In the genomic region with DNA sequence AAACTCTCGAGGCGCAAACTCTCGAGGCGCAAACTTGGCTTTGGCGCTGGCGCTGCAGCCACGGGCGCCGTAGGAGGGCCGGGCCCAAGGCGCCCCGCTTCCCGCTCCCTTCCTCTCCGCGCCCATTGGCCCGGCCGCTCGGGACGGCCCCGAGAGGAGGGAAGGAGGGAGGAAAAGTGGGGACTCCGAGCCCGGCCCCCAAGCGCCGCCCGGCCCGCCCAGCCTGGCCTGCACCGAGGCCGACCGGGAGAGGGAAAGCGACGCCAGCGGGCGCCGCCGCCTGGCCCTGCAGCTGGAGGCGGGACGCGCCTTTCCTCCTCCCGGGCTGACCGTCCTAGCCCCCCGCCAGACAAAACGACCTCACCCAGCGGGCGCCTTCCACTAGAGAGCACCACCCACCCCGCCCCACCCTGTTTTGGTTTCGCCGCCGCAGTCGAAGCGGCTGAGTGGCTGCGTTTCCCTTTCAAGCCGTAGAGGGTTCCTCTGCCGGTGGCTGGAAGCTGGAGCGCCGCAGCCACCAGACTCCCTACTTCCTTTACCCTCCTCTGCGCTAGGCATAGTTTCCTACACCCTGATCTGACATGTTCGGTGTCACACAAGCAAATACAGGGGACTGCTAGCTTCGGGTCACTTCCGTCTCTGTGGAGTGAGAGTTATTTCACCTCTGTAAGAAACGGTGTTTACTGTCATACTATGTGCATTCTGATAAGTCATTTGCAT, we compare ENCODE assay signal across 1 cellular context.
A peak's percentile ranks its signal among the peaks of the same experiment; 100 is the strongest.
TF ChIP-seq lines count a peak whose summit lies in the region.

A gene with protein sequence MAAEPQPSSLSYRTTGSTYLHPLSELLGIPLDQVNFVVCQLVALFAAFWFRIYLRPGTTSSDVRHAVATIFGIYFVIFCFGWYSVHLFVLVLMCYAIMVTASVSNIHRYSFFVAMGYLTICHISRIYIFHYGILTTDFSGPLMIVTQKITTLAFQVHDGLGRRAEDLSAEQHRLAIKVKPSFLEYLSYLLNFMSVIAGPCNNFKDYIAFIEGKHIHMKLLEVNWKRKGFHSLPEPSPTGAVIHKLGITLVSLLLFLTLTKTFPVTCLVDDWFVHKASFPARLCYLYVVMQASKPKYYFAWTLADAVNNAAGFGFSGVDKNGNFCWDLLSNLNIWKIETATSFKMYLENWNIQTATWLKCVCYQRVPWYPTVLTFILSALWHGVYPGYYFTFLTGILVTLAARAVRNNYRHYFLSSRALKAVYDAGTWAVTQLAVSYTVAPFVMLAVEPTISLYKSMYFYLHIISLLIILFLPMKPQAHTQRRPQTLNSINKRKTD (minus strand): TSS at position 78 of the 720 bp plus-strand sequence. CDS start 235 bp downstream, outside the sequence.

TF ChIP-seq in HepG2, 621 proteins besides CTCF, POLR2A, EP300 and RAD21 (continued from another document and continues in another):
- TF ChIP-seq, protein P1, sequence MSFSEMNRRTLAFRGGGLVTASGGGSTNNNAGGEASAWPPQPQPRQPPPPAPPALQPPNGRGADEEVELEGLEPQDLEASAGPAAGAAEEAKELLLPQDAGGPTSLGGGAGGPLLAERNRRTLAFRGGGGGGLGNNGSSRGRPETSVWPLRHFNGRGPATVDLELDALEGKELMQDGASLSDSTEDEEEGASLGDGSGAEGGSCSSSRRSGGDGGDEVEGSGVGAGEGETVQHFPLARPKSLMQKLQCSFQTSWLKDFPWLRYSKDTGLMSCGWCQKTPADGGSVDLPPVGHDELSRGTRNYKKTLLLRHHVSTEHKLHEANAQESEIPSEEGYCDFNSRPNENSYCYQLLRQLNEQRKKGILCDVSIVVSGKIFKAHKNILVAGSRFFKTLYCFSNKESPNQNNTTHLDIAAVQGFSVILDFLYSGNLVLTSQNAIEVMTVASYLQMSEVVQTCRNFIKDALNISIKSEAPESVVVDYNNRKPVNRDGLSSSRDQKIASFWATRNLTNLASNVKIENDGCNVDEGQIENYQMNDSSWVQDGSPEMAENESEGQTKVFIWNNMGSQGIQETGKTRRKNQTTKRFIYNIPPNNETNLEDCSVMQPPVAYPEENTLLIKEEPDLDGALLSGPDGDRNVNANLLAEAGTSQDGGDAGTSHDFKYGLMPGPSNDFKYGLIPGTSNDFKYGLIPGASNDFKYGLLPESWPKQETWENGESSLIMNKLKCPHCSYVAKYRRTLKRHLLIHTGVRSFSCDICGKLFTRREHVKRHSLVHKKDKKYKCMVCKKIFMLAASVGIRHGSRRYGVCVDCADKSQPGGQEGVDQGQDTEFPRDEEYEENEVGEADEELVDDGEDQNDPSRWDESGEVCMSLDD (CRISPR knock-in tag; IDR thresholded peaks at IDR 0.05; ENCODE audit: borderline replicate concordance): no peak
- TF ChIP-seq REPIN1 (CRISPR knock-in tag; IDR thresholded peaks at IDR 0.05; ENCODE audit: borderline replicate concordance, low read depth): 0 out of 2 replicates have a peak, but pooled peaks have one; percentile 35
- TF ChIP-seq ZNF660 (CRISPR knock-in tag; IDR thresholded peaks at IDR 0.05; ENCODE audit: borderline replicate concordance, low read depth): no peak
- TF ChIP-seq RARA (CRISPR knock-in tag; IDR thresholded peaks at IDR 0.05): no peak
- no peak for TF ChIP-seq ZNF124 (CRISPR knock-in tag; IDR thresholded peaks at IDR 0.05)
- no peak for TF ChIP-seq ZNF737 (CRISPR knock-in tag; IDR thresholded peaks at IDR 0.05; ENCODE audit: borderline replicate concordance)
- TF ChIP-seq KLF16 (CRISPR knock-in tag; IDR thresholded peaks at IDR 0.05): no peak
- TF ChIP-seq ZBTB8A (CRISPR knock-in tag; IDR thresholded peaks at IDR 0.05; ENCODE audit: borderline replicate concordance, low read depth): no peak
- TF ChIP-seq EZH2 (conservative IDR thresholded peaks at IDR 0.05; ENCODE audit: low read depth, low read length): no peak
- TF ChIP-seq ZNF446 (CRISPR knock-in tag; IDR thresholded peaks at IDR 0.05): peak; percentile 46; the same call in 1 of the 2 replicates
- TF ChIP-seq ZNF333 (CRISPR knock-in tag; IDR thresholded peaks at IDR 0.05; ENCODE audit: borderline replicate concordance): no peak
- no peak for TF ChIP-seq MAZ (IDR thresholded peaks at IDR 0.05; ENCODE audit: borderline replicate concordance, low read depth, low read length)
- peak; percentile 45; the same call in 1 of the 2 replicates for TF ChIP-seq MAZ (CRISPR knock-in tag; IDR thresholded peaks at IDR 0.05; ENCODE audit: low read depth)
- TF ChIP-seq, protein P2, sequence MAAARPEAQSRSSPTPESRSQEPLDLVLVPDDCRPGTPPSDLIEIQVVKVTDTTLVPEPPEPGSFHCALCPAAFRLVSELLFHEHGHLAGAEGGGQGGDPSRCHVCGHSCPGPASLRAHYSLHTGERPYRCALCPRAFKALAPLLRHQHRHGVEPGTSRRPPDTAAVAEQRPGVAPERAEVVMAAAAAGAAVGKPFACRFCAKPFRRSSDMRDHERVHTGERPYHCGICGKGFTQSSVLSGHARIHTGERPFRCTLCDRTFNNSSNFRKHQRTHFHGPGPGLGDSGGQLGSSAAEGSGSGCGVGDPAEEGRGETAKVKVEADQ (CRISPR knock-in tag; IDR thresholded peaks at IDR 0.05; ENCODE audit: borderline replicate concordance): no peak
- TF ChIP-seq ZNF121 (CRISPR knock-in tag; IDR thresholded peaks at IDR 0.05): no peak
- TF ChIP-seq NFKB2 (CRISPR knock-in tag; IDR thresholded peaks at IDR 0.05; ENCODE audit: borderline replicate concordance): peak; percentile 63; the same call in 1 of the 2 replicates
- TF ChIP-seq, protein P3, sequence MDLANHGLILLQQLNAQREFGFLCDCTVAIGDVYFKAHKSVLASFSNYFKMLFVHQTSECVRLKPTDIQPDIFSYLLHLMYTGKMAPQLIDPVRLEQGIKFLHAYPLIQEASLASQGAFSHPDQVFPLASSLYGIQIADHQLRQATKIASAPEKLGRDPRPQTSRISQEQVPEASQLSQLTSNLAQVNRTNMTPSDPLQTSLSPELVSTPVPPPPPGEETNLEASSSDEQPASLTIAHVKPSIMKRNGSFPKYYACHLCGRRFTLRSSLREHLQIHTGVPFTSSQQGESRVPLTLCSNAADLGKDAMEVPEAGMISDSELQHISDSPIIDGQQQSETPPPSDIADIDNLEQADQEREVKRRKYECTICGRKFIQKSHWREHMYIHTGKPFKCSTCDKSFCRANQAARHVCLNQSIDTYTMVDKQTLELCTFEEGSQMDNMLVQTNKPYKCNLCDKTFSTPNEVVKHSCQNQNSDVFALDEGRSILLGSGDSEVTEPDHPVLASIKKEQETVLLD (CRISPR knock-in tag; IDR thresholded peaks at IDR 0.05; ENCODE audit: low read depth): no peak
- TF ChIP-seq TGIF2 (CRISPR knock-in tag; IDR thresholded peaks at IDR 0.05): no peak
- TF ChIP-seq U2AF1 (optimal IDR thresholded peaks at IDR 0.05; ENCODE audit: low read depth, low read length): no peak
- TF ChIP-seq, protein P4, sequence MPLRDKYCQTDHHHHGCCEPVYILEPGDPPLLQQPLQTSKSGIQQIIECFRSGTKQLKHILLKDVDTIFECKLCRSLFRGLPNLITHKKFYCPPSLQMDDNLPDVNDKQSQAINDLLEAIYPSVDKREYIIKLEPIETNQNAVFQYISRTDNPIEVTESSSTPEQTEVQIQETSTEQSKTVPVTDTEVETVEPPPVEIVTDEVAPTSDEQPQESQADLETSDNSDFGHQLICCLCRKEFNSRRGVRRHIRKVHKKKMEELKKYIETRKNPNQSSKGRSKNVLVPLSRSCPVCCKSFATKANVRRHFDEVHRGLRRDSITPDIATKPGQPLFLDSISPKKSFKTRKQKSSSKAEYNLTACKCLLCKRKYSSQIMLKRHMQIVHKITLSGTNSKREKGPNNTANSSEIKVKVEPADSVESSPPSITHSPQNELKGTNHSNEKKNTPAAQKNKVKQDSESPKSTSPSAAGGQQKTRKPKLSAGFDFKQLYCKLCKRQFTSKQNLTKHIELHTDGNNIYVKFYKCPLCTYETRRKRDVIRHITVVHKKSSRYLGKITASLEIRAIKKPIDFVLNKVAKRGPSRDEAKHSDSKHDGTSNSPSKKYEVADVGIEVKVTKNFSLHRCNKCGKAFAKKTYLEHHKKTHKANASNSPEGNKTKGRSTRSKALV (CRISPR knock-in tag; IDR thresholded peaks at IDR 0.05): peak; percentile 94
- TF ChIP-seq, protein P5, sequence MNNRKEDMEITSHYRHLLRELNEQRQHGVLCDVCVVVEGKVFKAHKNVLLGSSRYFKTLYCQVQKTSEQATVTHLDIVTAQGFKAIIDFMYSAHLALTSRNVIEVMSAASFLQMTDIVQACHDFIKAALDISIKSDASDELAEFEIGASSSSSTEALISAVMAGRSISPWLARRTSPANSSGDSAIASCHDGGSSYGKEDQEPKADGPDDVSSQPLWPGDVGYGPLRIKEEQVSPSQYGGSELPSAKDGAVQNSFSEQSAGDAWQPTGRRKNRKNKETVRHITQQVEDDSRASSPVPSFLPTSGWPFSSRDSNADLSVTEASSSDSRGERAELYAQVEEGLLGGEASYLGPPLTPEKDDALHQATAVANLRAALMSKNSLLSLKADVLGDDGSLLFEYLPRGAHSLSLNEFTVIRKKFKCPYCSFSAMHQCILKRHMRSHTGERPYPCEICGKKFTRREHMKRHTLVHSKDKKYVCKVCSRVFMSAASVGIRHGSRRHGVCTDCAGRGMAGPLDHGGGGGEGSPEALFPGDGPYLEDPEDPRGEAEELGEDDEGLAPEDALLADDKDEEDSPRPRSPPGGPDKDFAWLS (CRISPR knock-in tag; IDR thresholded peaks at IDR 0.05; ENCODE audit: borderline replicate concordance): no peak
- TF ChIP-seq ZNF33A (CRISPR knock-in tag; IDR thresholded peaks at IDR 0.05; ENCODE audit: borderline replicate concordance): no peak
- TF ChIP-seq THYN1 (CRISPR knock-in tag; IDR thresholded peaks at IDR 0.05; ENCODE audit: borderline replicate concordance, low read depth): no peak
- TF ChIP-seq, protein P6, sequence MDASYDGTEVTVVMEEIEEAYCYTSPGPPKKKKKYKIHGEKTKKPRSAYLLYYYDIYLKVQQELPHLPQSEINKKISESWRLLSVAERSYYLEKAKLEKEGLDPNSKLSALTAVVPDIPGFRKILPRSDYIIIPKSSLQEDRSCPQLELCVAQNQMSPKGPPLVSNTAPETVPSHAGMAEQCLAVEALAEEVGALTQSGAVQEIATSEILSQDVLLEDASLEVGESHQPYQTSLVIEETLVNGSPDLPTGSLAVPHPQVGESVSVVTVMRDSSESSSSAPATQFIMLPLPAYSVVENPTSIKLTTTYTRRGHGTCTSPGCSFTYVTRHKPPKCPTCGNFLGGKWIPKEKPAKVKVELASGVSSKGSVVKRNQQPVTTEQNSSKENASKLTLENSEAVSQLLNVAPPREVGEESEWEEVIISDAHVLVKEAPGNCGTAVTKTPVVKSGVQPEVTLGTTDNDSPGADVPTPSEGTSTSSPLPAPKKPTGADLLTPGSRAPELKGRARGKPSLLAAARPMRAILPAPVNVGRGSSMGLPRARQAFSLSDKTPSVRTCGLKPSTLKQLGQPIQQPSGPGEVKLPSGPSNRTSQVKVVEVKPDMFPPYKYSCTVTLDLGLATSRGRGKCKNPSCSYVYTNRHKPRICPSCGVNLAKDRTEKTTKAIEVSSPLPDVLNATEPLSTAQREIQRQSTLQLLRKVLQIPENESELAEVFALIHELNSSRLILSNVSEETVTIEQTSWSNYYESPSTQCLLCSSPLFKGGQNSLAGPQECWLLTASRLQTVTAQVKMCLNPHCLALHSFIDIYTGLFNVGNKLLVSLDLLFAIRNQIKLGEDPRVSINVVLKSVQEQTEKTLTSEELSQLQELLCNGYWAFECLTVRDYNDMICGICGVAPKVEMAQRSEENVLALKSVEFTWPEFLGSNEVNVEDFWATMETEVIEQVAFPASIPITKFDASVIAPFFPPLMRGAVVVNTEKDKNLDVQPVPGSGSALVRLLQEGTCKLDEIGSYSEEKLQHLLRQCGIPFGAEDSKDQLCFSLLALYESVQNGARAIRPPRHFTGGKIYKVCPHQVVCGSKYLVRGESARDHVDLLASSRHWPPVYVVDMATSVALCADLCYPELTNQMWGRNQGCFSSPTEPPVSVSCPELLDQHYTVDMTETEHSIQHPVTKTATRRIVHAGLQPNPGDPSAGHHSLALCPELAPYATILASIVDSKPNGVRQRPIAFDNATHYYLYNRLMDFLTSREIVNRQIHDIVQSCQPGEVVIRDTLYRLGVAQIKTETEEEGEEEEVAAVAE (CRISPR knock-in tag; IDR thresholded peaks at IDR 0.05; ENCODE audit: borderline replicate concordance): no peak
- TF ChIP-seq ZNF879 (CRISPR knock-in tag; IDR thresholded peaks at IDR 0.05): no peak
- TF ChIP-seq ZNF615 (CRISPR knock-in tag; IDR thresholded peaks at IDR 0.05; ENCODE audit: borderline replicate concordance): no peak
- peak; percentile 54; the same call in 1 of the 2 replicates for TF ChIP-seq MTA1 (CRISPR knock-in tag; IDR thresholded peaks at IDR 0.05; ENCODE audit: borderline replicate concordance)
- no peak for TF ChIP-seq ESRRA (CRISPR knock-in tag; IDR thresholded peaks at IDR 0.05; ENCODE audit: low read depth)
- TF ChIP-seq KAT8 (CRISPR knock-in tag; IDR thresholded peaks at IDR 0.05): no peak
- TF ChIP-seq KLF6 (CRISPR knock-in tag; IDR thresholded peaks at IDR 0.05): no peak
- no peak for TF ChIP-seq KDM6A (CRISPR knock-in tag; IDR thresholded peaks at IDR 0.05; ENCODE audit: low read depth)
- TF ChIP-seq XRCC5 (optimal IDR thresholded peaks at IDR 0.05; ENCODE audit: low read length): no peak
- TF ChIP-seq, protein P7, sequence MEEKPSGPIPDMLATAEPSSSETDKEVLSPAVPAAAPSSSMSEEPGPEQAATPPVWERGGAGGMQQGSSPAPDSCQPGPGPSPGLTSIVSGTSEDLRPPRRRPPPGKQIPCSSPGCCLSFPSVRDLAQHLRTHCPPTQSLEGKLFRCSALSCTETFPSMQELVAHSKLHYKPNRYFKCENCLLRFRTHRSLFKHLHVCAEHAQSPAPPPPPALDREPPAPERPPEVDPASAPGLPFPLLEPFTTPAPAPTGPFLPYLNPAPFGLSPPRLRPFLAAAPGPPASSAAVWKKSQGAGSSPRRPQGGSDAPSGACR (CRISPR knock-in tag; IDR thresholded peaks at IDR 0.05): 0 out of 2 replicates have a peak, but pooled peaks have one; percentile 24
- no peak for TF ChIP-seq TCF7 (IDR thresholded peaks at IDR 0.05; ENCODE audit: low read depth)
